ENCODE assay signal across 8 cellular contexts in genomic region chr6:132812255-132812732, GRCh38. TPM values are rescaled to one million over a fixed set of nuclear protein-coding genes. Genes with fewer than 3 reads are reported as not detected.
A peak's percentile ranks its signal among the peaks of the same experiment; 100 is the strongest.
DNase-seq lines count a peak whose midpoint lies in the region; ATAC-seq and TF ChIP-seq lines count a peak whose summit lies in the region.

No MANE protein-coding gene starts in this region.

- H3K4me3 Mint-ChIP-seq in activated T-helper 2 cell treated with anti-CD3 and anti-CD28 coated beads, Interferon-gamma antibody, Interleukin-2, Interleukin-4, amounts not matched to agents 10 μg/mL and 5 μg/mL and 100 μg/mL, durations not matched to agents 14 hours and 24 hours and 36 hours (ENCODE audit: low read depth), result peak overlapping the region; percentile 99
- peak overlapping the region; percentile 96 to 99 (median 98) for H3K4me3 Mint-ChIP-seq in immature natural killer cell

- peaks cover 33% of the 10 kb centered on the region for H3K36me3 Mint-ChIP-seq in activated T-helper 2 cell treated with anti-CD3 and anti-CD28 coated beads, Interferon-gamma antibody, Interleukin-2, Interleukin-4, amounts not matched to agents 10 μg/mL and 5 μg/mL and 100 μg/mL, durations not matched to agents 14 hours and 24 hours and 36 hours (ENCODE audit: low read depth)
- peaks cover 0 to 5% (median 0%) of the 10 kb centered on the region in 3 donors for H3K36me3 Mint-ChIP-seq in immature natural killer cell

- peaks cover 33% of the 10 kb centered on the region for H3K27me3 Mint-ChIP-seq in activated T-helper 2 cell treated with anti-CD3 and anti-CD28 coated beads, Interferon-gamma antibody, Interleukin-2, Interleukin-4, amounts not matched to agents 10 μg/mL and 5 μg/mL and 100 μg/mL, durations not matched to agents 14 hours and 24 hours and 36 hours (ENCODE audit: low read depth)
- peaks cover 10 to 37% (median 24%) of the 10 kb centered on the region in 3 donors for H3K27me3 Mint-ChIP-seq in immature natural killer cell (ENCODE audit: low read depth in 3 of 3)

- H3K27ac Mint-ChIP-seq in activated T-helper 2 cell treated with anti-CD3 and anti-CD28 coated beads, Interferon-gamma antibody, Interleukin-2, Interleukin-4, amounts not matched to agents 10 μg/mL and 5 μg/mL and 100 μg/mL, durations not matched to agents 14 hours and 24 hours and 36 hours, result peak overlapping the region; percentile 95
- H3K27ac Mint-ChIP-seq in immature natural killer cell, result peak overlapping the region; percentile 89 to 98 (median 96)

- peaks cover 22% of the 10 kb centered on the region for H3K4me1 Mint-ChIP-seq in activated T-helper 2 cell treated with anti-CD3 and anti-CD28 coated beads, Interferon-gamma antibody, Interleukin-2, Interleukin-4, amounts not matched to agents 10 μg/mL and 5 μg/mL and 100 μg/mL, durations not matched to agents 14 hours and 24 hours and 36 hours (ENCODE audit: low read depth)
- H3K4me1 Mint-ChIP-seq in immature natural killer cell, result peaks cover 41 to 47% of the 10 kb centered on the region in 2 donors

- H3K4me3 ChIP-seq in AG09309 (ENCODE audit: control insufficient read depth, low read depth, low read length), result peak overlapping the region; percentile 73

- DNase-seq in AG09309 (ENCODE audit: low read depth) (peak; percentile 29), HCEC 1CT (peak; percentile 30), immature natural killer cell (peak in 1 of 3 donors; percentile 22), superior temporal gyrus (ENCODE audit: extremely low spot score) (peak; percentile 78), AG08396 (ENCODE audit: low spot score) (no peak)
- DNase-seq in activated T-helper 2 cell treated with anti-CD3 and anti-CD28 coated beads, Interferon-gamma antibody, Interleukin-2, Interleukin-4, amounts not matched to agents 10 μg/mL and 5 μg/mL and 100 μg/mL, durations not matched to agents 14 hours and 24 hours and 36 hours (ENCODE audit: low spot score), result no peak

- intact Hi-C loops in activated T-helper 2 cell treated with anti-CD3 and anti-CD28 coated beads, Interferon-gamma antibody, Interleukin-2, Interleukin-4, amounts not matched to agents 10 μg/mL and 5 μg/mL and 100 μg/mL, durations not matched to agents 14 hours and 24 hours and 36 hours (cut with micrococcal nuclease), result loop anchor here (5.0 kb wide), 1 partner anchor 140 kb away; no protein-coding TSS in a partner anchor

- no peaks in the 10 kb centered on the region for H3K9me3 Mint-ChIP-seq in activated T-helper 2 cell treated with anti-CD3 and anti-CD28 coated beads, Interferon-gamma antibody, Interleukin-2, Interleukin-4, amounts not matched to agents 10 μg/mL and 5 μg/mL and 100 μg/mL, durations not matched to agents 14 hours and 24 hours and 36 hours
- peaks cover 0 to 1% (median 0%) of the 10 kb centered on the region in 6 donors for H3K9me3 Mint-ChIP-seq in immature natural killer cell

- no peak for TF ChIP-seq CTCF in AG09309 (IDR thresholded peaks at IDR 0.05; ENCODE audit: control insufficient read depth, insufficient read depth, low read depth, low read length, missing control alignments)

- ATAC-seq in GM21619 (IDR thresholded peaks at IDR 0.05; ENCODE audit: unreplicated experiment) (no peak), GM19035 (IDR thresholded peaks at IDR 0.05; ENCODE audit: unreplicated experiment) (no peak)

RNA-seq across cellular contexts. Expression of gene RPS12, which starts 2.1 kb away (rescaled TPM):
- 1,179 and 1,223 TPM in 2 replicates for total RNA-seq in activated T-helper 2 cell treated with anti-CD3 and anti-CD28 coated beads, Interferon-gamma antibody, Interleukin-2, Interleukin-4, amounts not matched to agents 10 μg/mL and 5 μg/mL and 100 μg/mL, durations not matched to agents 14 hours and 24 hours and 36 hours
- 1,000 to 10,000 TPM in 1 of 3 donors, 100 to 1,000 TPM in 2; 551 to 1,120 (median 856) TPM for polyA plus RNA-seq in immature natural killer cell

RNA-seq across cellular contexts. Expression of gene SLC18B1, which starts 13.9 kb away (rescaled TPM):
- total RNA-seq in activated T-helper 2 cell treated with anti-CD3 and anti-CD28 coated beads, Interferon-gamma antibody, Interleukin-2, Interleukin-4, amounts not matched to agents 10 μg/mL and 5 μg/mL and 100 μg/mL, durations not matched to agents 14 hours and 24 hours and 36 hours, result 3.6 TPM in 2 replicates
- polyA plus RNA-seq in immature natural killer cell, result 1 to 10 TPM; 4.1 to 6.0 (median 4.7) TPM

RNA-seq across cellular contexts. Expression of gene VNN2, which starts 54.6 kb away (rescaled TPM):
- total RNA-seq in activated T-helper 2 cell treated with anti-CD3 and anti-CD28 coated beads, Interferon-gamma antibody, Interleukin-2, Interleukin-4, amounts not matched to agents 10 μg/mL and 5 μg/mL and 100 μg/mL, durations not matched to agents 14 hours and 24 hours and 36 hours, result 4.7 and 5.0 TPM in 2 replicates
- 10 to 100 TPM; 46.8 to 63.6 (median 46.9) TPM for polyA plus RNA-seq in immature natural killer cell

Comparison
In these comparisons a context has a peak if more than half of its experiments do, and no peak if none do; other contexts are left out.
1. DNase-seq: peak in AG09309 (single experiment), HCEC 1CT (single experiment) and superior temporal gyrus (single experiment); none in activated T-helper 2 cell treated with anti-CD3 and anti-CD28 coated beads, Interferon-gamma antibody, Interleukin-2, Interleukin-4, amounts not matched to agents 10 μg/mL and 5 μg/mL and 100 μg/mL, durations not matched to agents 14 hours and 24 hours and 36 hours (single experiment) and AG08396 (single experiment).